In genomic region chr2:195016821-195017220, GRCh38 we compare ENCODE assay signal across 21 cellular contexts.
"Had no signal": no experiment of that assay in that cellular context is flagged by ENCODE, and none has a peak within 500 bp of the region (broad histone marks: within the 10 kb centered on the region; RNA-seq: fewer than 3 reads in every experiment).

No MANE protein-coding gene starts in this region.

- H3K4me1 ChIP-seq: heart right ventricle, left lung, right lobe of liver, stomach, suprapubic skin had no signal

- DNase-seq: activated CD4-positive, alpha-beta T cell treated with anti-CD3 and anti-CD28 coated beads for 36 hours; activated CD4-positive, alpha-beta T cell treated with anti-CD3 and anti-CD28 coated beads, Interleukin-2, amount 50 U/mL, for 4 hours; activated CD8-positive, alpha-beta memory T cell treated with anti-CD3 and anti-CD28 coated beads for 24 hours; activated CD8-positive, alpha-beta memory T cell treated with anti-CD3 and anti-CD28 coated beads, Interleukin-2, amount 50 U/mL, for 4 hours; activated naive CD4-positive, alpha-beta T cell; activated naive CD8-positive, alpha-beta T cell treated with anti-CD3 and anti-CD28 coated beads for 36 hours; activated T-cell treated with anti-CD3 and anti-CD28 coated beads, Interleukin-2, amount 50 U/mL, for 4 hours; cerebellar nuclear complex; heart right ventricle; kidney; left lung; naive B cell; posterior cingulate gyrus; right lobe of liver; stimulated activated CD4-positive, alpha-beta T cell treated with anti-CD3 and anti-CD28 coated beads, Interleukin-1b, Interleukin-23, amount 100 ng/mL, for 48 hours; stomach had no signal

- H3K36me3 ChIP-seq: esophagus muscularis mucosa, heart right ventricle, left lung, right lobe of liver, stomach, suprapubic skin had no signal

- H3K4me3 ChIP-seq: coronary artery, esophagus muscularis mucosa, heart right ventricle, left lung, lung, right lobe of liver, skin epidermis, stomach, suprapubic skin had no signal

- H3K9me3 ChIP-seq: esophagus muscularis mucosa, heart right ventricle, left lung, right lobe of liver, stomach, suprapubic skin had no signal

- H3K27ac ChIP-seq: coronary artery, esophagus muscularis mucosa, heart right ventricle, left lung, right lobe of liver, skin epidermis, stomach, suprapubic skin had no signal

- H3K27me3 ChIP-seq: esophagus muscularis mucosa, heart right ventricle, left lung, right lobe of liver, stomach, suprapubic skin had no signal
